In genomic region chr4:121564840-121565375, GRCh38 we compare ENCODE assay signal across 19 cellular contexts.
DNase-seq lines count a peak whose midpoint lies in the region; ATAC-seq and TF ChIP-seq lines count a peak whose summit lies in the region.
"Had no signal": no experiment of that assay in that cellular context is flagged by ENCODE, and none has a peak within 500 bp of the region (broad histone marks: within the 10 kb centered on the region; RNA-seq: fewer than 3 reads in every experiment).

No MANE protein-coding gene starts in this region.

- no peak overlapping the region for H3K4me2 ChIP-seq in PC-3 (ENCODE audit: low read length)
- no peak overlapping the region for H3K4me2 ChIP-seq in fibroblast of lung (ENCODE audit: extremely low read depth, insufficient read depth, low read length)
- H3K4me2 ChIP-seq: BLaER1 treated with 17β-estradiol and CSF1 and Interleukin-3, amounts not matched to agents 10 nM and 100 nM had no signal

- TF ChIP-seq CTCF in PC-3 (conservative IDR thresholded peaks at IDR 0.05; ENCODE audit: low read depth, low read length) (no peak), fibroblast of lung (conservative IDR thresholded peaks at IDR 0.05 in 1 of 2, IDR thresholded peaks at IDR 0.05 in 1 of 2; ENCODE audit: low read depth in 1 of 2, low read length in 2 of 2) (no peak), lower lobe of right lung (IDR thresholded peaks at IDR 0.05) (no peak), GM10266 (IDR thresholded peaks at IDR 0.05; ENCODE audit: control insufficient read depth, insufficient read depth, low read depth, missing control alignments) (no peak)

- H3K9me3 ChIP-seq in PC-3 (ENCODE audit: low read length) (no peaks in the 10 kb centered on the region), fibroblast of lung (ENCODE audit: control insufficient read depth, insufficient read depth, low read depth, low read length) (no peaks in the 10 kb centered on the region), lower lobe of right lung (no peaks in the 10 kb centered on the region)
- H3K9me3 ChIP-seq: BLaER1 treated with 17β-estradiol and CSF1 and Interleukin-3, amounts not matched to agents 10 nM and 100 nM had no signal

- CTCF ChIA-PET in PC-3 (lab: Charles Lee): no interaction called here

- no peaks in the 10 kb centered on the region for H3K79me2 ChIP-seq in PC-3 (ENCODE audit: low read length)
- H3K79me2 ChIP-seq in fibroblast of lung (ENCODE audit: control insufficient read depth, insufficient read depth, low read length): no peaks in the 10 kb centered on the region

- peak; percentile 52 for DNase-seq in EH (ENCODE audit: low read depth)
- DNase-seq in PC-3: peak; percentile 4
- DNase-seq in fibroblast of lung (ENCODE audit: low read depth in 2 of 2): peak; percentile 3 to 39
- no peak for DNase-seq in lower lobe of right lung
- no peak for DNase-seq in GM10266 (ENCODE audit: extremely low spot score)
- DNase-seq in NCI-H1105 (lab: John Stamatoyannopoulos, UW): no peak
- no peak for DNase-seq in NCI-H82 (lab: John Stamatoyannopoulos, UW)
- DNase-seq: DMS79 treated with DMSO at 0.1 percent for 48 hours, GDM1, H7, NCI-H1417 treated with DMSO at 0.1 percent for 48 hours, NCI-H1930, NCI-H2171 treated with DMSO at 0.1 percent for 48 hours, NCI-H510A, NCI-H774 had no signal

- H3K36me3 ChIP-seq in PC-3 (ENCODE audit: low read depth, low read length) (no peaks in the 10 kb centered on the region), fibroblast of lung (ENCODE audit: control insufficient read depth, insufficient read depth, low read length) (no peaks in the 10 kb centered on the region), lower lobe of right lung (no peaks in the 10 kb centered on the region)
- H3K36me3 ChIP-seq: BLaER1 treated with 17β-estradiol and CSF1 and Interleukin-3, amounts not matched to agents 10 nM and 100 nM had no signal

- H3K27me3 ChIP-seq in PC-3 (ENCODE audit: low read length): 0 out of 2 replicates have a peak, but pooled peaks cover 8% of the 10 kb centered on the region
- H3K27me3 ChIP-seq in fibroblast of lung (ENCODE audit: control insufficient read depth, insufficient read depth, low read length): no peaks in the 10 kb centered on the region
- H3K27me3 ChIP-seq in lower lobe of right lung (ENCODE audit: low read depth): no peaks in the 10 kb centered on the region
- H3K27me3 ChIP-seq: BLaER1 treated with 17β-estradiol and CSF1 and Interleukin-3, amounts not matched to agents 10 nM and 100 nM had no signal

- no peaks in the 10 kb centered on the region for H3K4me1 ChIP-seq in PC-3 (ENCODE audit: insufficient read depth, low read length)
- H3K4me1 ChIP-seq in fibroblast of lung (ENCODE audit: control insufficient read depth, extremely low read depth, insufficient read depth, low read length): no peaks in the 10 kb centered on the region
- H3K4me1 ChIP-seq in lower lobe of right lung: peaks cover 8% of the 10 kb centered on the region

- H3K27ac ChIP-seq in PC-3 (ENCODE audit: low read length) (no peak overlapping the region), fibroblast of lung (ENCODE audit: insufficient read depth, low read length) (no peak overlapping the region), lower lobe of right lung (peak overlapping the region; percentile 25)
- H3K27ac ChIP-seq: BLaER1 treated with 17β-estradiol and CSF1 and Interleukin-3, amounts not matched to agents 10 nM and 100 nM had no signal

- intact Hi-C loops in PC-3 (cut with micrococcal nuclease): no loop called here
- intact Hi-C loops in lower lobe of right lung (cut with DNase I): no loop called here

- no TSS peak for BruUV-seq in PC-3 (replicated peaks; lab: Mats Ljungman, UMichigan)

- H3K4me3 ChIP-seq in PC-3 (ENCODE audit: low read length) (no peak overlapping the region), fibroblast of lung (replicated peaks in 1 of 4; ENCODE audit: control extremely low read depth in 1 of 4, insufficient read depth in 1 of 4, low read depth in 3 of 4, low read length in 4 of 4) (no peak overlapping the region), lower lobe of right lung (no peak overlapping the region)
- H3K4me3 ChIP-seq: BLaER1 treated with 17β-estradiol and CSF1 and Interleukin-3, amounts not matched to agents 10 nM and 100 nM; K562 had no signal

- H3K9ac ChIP-seq in PC-3 (ENCODE audit: low read length): no peak overlapping the region
- H3K9ac ChIP-seq in fibroblast of lung (ENCODE audit: insufficient read depth, low read length): no peak overlapping the region
- H3K9ac ChIP-seq: BLaER1 treated with 17β-estradiol and CSF1 and Interleukin-3, amounts not matched to agents 10 nM and 100 nM had no signal

- H4K20me1 ChIP-seq in PC-3 (ENCODE audit: low read length): no peaks in the 10 kb centered on the region
- H4K20me1 ChIP-seq in fibroblast of lung (ENCODE audit: control insufficient read depth, extremely low read depth, insufficient read depth, low read length): no peaks in the 10 kb centered on the region
- H4K20me1 ChIP-seq: BLaER1 treated with 17β-estradiol and CSF1 and Interleukin-3, amounts not matched to agents 10 nM and 100 nM had no signal

- H2AFZ ChIP-seq in PC-3 (ENCODE audit: low read length): no peak overlapping the region
- H2AFZ ChIP-seq in fibroblast of lung (ENCODE audit: low read length): no peak overlapping the region

- no peaks in the 10 kb centered on the region for H3F3A ChIP-seq in PC-3 (ENCODE audit: low read length, unreplicated experiment)

- no peaks in the 10 kb centered on the region for H3K9me2 ChIP-seq in PC-3 (replicated peaks; ENCODE audit: low read length)

- POLR2A ChIA-PET in PC-3 (lab: Charles Lee; ENCODE audit: unreplicated experiment): no interaction called here

- ATAC-seq in PC-3: no peak
- peak; percentile 90 to 94 for ATAC-seq in lower lobe of right lung
- no peak for ATAC-seq in GM21737 (IDR thresholded peaks at IDR 0.05; ENCODE audit: unreplicated experiment)
- ATAC-seq: K562, Panc1 had no signal

Comparison
In these comparisons a context has a peak if more than half of its experiments do, and no peak if none do; other contexts are left out.
1. DNase-seq: peak in EH (single experiment), PC-3 (single experiment) and fibroblast of lung (2 of 2); none in lower lobe of right lung (single experiment), GM10266 (single experiment), NCI-H1105 (single experiment) and NCI-H82 (single experiment).
2. ATAC-seq: peak in lower lobe of right lung (2 of 2); none in PC-3 (single experiment) and GM21737 (single experiment).